Comparison of ENCODE assay signal across 12 cellular contexts in genomic region chr13:48852911-48853310, GRCh38.
"Had no signal": no experiment of that assay in that cellular context is flagged by ENCODE, and none has a peak within 500 bp of the region (broad histone marks: within the 10 kb centered on the region; RNA-seq: fewer than 3 reads in every experiment).

No MANE protein-coding gene starts in this region.

- DNase-seq: colonic mucosa; dermis blood vessel endothelial cell; heart left ventricle; hypothalamus; mesendoderm; naive thymus-derived CD4-positive, alpha-beta T cell; nephron progenitor cell; posterior cingulate gyrus; stimulated activated CD4-positive, alpha-beta T cell treated with anti-CD3 and anti-CD28 coated beads, Interleukin-12 subunit alpha, Interleukin-12 subunit beta, amount 100 ng/mL, for 4 hours; transverse colon had no signal

- H3K9me3 ChIP-seq: colonic mucosa, heart left ventricle, transverse colon had no signal

- H3K27me3 ChIP-seq: colonic mucosa, heart left ventricle, transverse colon had no signal

- H3K27ac ChIP-seq: colonic mucosa, heart left ventricle, skin epidermis, transverse colon had no signal

- H3K4me1 ChIP-seq: colonic mucosa had no signal

- H3K4me3 ChIP-seq: colonic mucosa, heart left ventricle, skin epidermis, transverse colon had no signal

- ATAC-seq: naive thymus-derived CD4-positive, alpha-beta T cell; sciatic nerve had no signal

- H3K36me3 ChIP-seq: colonic mucosa, heart left ventricle, transverse colon had no signal
